In genomic region chr20:543369-544152, GRCh38 we compare ENCODE assay signal across 1 cellular context.
TF ChIP-seq lines count a peak whose summit lies in the region.

Gene CSNK2A1, minus strand, starts transcription at chr20:543790. Its CDS starts 35,239 bp downstream, at chr20:508551.

TF ChIP-seq in HEK293, 187 proteins besides CTCF, POLR2A, EP300 and RAD21 (continued from another document):
- TF ChIP-seq TSHZ1 (tag by site-specific recombination; IDR thresholded peaks at IDR 0.05; ENCODE audit: borderline replicate concordance) (no peak), ZNF449 (tag by site-specific recombination; IDR thresholded peaks at IDR 0.05) (no peak), ZNF645 (tag by site-specific recombination; IDR thresholded peaks at IDR 0.05) (no peak), ZNF488 (tag by site-specific recombination; IDR thresholded peaks at IDR 0.05) (no peak), GLIS2 (tag by site-specific recombination; IDR thresholded peaks at IDR 0.05) (peak; percentile 84), ZFHX2 (tag by site-specific recombination; conservative IDR thresholded peaks at IDR 0.05) (0 out of 2 replicates have a peak, but pooled peaks have one; percentile 17), ZNF555 (tag by site-specific recombination; conservative IDR thresholded peaks at IDR 0.05) (no peak), ZSCAN30 (tag by site-specific recombination; IDR thresholded peaks at IDR 0.05) (peak; percentile 43), ZBTB11 (tag by site-specific recombination; conservative IDR thresholded peaks at IDR 0.05; ENCODE audit: low read depth) (peak; percentile 91), ZNF626 (tag by site-specific recombination; IDR thresholded peaks at IDR 0.05) (no peak), ZNF114 (tag by site-specific recombination; IDR thresholded peaks at IDR 0.05) (no peak), ZNF544 (tag by site-specific recombination; IDR thresholded peaks at IDR 0.05) (no peak), ZNF202 (tag by site-specific recombination; IDR thresholded peaks at IDR 0.05; ENCODE audit: borderline replicate concordance) (no peak), ZSCAN23 (tag by site-specific recombination; IDR thresholded peaks at IDR 0.05) (no peak), GLI2 (tag by site-specific recombination; IDR thresholded peaks at IDR 0.05; ENCODE audit: borderline replicate concordance, low read depth) (no peak), ZFP69B (tag by site-specific recombination; IDR thresholded peaks at IDR 0.05) (peak; percentile 40; the same call in 1 of the 2 replicates), ZNF37A (tag by site-specific recombination; IDR thresholded peaks at IDR 0.05) (no peak), YY1 (tag by site-specific recombination; IDR thresholded peaks at IDR 0.05) (peak; percentile 94), HOXC10 (CRISPR knock-in tag; IDR thresholded peaks at IDR 0.05) (no peak), ZBTB8A (tag by site-specific recombination; IDR thresholded peaks at IDR 0.05) (peak; percentile 57; the same call in 1 of the 2 replicates), PATZ1 (tag by site-specific recombination; IDR thresholded peaks at IDR 0.05) (no peak; the same call in 1 of the 2 replicates), ZNF670 (tag by site-specific recombination; IDR thresholded peaks at IDR 0.05; ENCODE audit: low read depth) (no peak), ZNF792 (tag by site-specific recombination; IDR thresholded peaks at IDR 0.05) (no peak), INSM2 (tag by site-specific recombination; IDR thresholded peaks at IDR 0.05) (no peak), MZF1 (tag by site-specific recombination; IDR thresholded peaks at IDR 0.05; ENCODE audit: borderline replicate concordance) (no peak), ZNF16 (tag by site-specific recombination; IDR thresholded peaks at IDR 0.05; ENCODE audit: low read depth) (no peak), ZIC2 (tag by site-specific recombination; IDR thresholded peaks at IDR 0.05) (no peak), ZNF2 (tag by site-specific recombination; IDR thresholded peaks at IDR 0.05) (peak; percentile 63), FEZF1 (tag by site-specific recombination; IDR thresholded peaks at IDR 0.05) (no peak), ZNF350 (tag by site-specific recombination; IDR thresholded peaks at IDR 0.05) (no peak), ZNF223 (tag by site-specific recombination; IDR thresholded peaks at IDR 0.05) (no peak), ZNF704 (tag by site-specific recombination; IDR thresholded peaks at IDR 0.05) (no peak)
